Comparison of ENCODE assay signal across 9 cellular contexts in the genomic region with DNA sequence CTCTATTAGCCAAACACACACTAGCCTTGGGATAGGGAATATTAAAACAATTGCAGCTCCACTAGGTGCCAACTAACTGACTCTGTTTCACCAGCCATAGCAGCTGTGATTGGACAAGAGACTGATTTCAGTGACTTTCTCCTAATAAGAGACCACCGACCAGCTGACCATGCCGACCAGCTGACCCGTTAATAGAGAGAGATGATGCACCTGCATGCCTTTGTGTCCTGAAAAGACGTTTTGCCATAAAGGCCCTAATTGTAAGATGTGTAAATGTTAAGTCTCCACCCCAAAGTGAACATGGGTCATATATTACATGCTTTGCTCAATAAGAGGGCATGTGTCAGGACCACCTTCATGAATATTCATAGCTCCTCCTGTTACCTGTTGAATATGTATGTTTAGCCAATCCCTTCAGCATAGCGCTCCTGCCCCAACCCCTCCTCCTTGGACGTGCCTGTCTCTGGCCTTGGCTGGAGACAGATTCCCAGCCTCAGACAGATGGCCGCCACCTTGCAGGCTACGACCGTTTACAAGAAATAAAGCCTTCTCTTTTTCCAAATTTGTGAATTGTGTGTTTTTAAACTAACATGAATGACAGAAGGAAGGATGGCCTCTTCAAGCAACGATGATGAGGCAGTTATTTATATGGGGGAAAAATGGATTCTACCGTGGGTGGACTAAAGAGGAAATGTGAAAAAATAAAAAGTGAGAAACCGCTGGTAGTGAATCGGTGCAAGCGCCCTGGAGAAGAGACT. TPM values are rescaled to one million over a fixed set of nuclear protein-coding genes. Genes with fewer than 3 reads are reported as not detected.
DNase-seq lines count a peak whose midpoint lies in the region; ATAC-seq, FAIRE-seq and TF ChIP-seq lines count a peak whose summit lies in the region.
"Had no signal": no experiment of that assay in that cellular context is flagged by ENCODE, and none has a peak within 500 bp of the region (broad histone marks: within the 10 kb centered on the region; RNA-seq: fewer than 3 reads in every experiment).

No MANE protein-coding gene starts in this region.

- no peak for DNase-seq in CD8-positive, alpha-beta T cell
- peak; percentile 48 for DNase-seq in Jurkat, Clone E6-1 (ENCODE audit: low read depth, low spot score)
- DNase-seq in kidney: peak; percentile 69
- DNase-seq in stimulated activated naive CD8-positive, alpha-beta T cell treated with anti-CD3 and anti-CD28 coated beads, Interleukin-15, amount 100 ng/mL, for 72 hours: peak; percentile 21 to 26
- DNase-seq in SW 1271 (lab: John Stamatoyannopoulos, UW): no peak
- no peak for DNase-seq in HK-2 (ENCODE audit: unreplicated experiment)

- intact Hi-C loops in CD8-positive, alpha-beta T cell (cut with DNase I, micrococcal nuclease): loop anchor here (5.0 to 10.0 kb wide), 8 partner anchors 333 to 1774 kb away; a partner anchor contains a TSS
- intact Hi-C loops in kidney (cut with DNase I): no loop called here

- peaks cover 1% of the 10 kb centered on the region for H3K36me3 ChIP-seq in CD8-positive, alpha-beta T cell (ENCODE audit: insufficient read depth, low read length)
- H3K36me3 ChIP-seq in kidney (ENCODE audit: control insufficient read depth in 1 of 2, insufficient read depth in 2 of 2, low read length in 2 of 2): peaks cover 7 to 9% of the 10 kb centered on the region in 2 donors

- H3K9ac ChIP-seq in kidney (ENCODE audit: low read length in 2 of 2): peak overlapping the region; percentile 8 to 47

- no peak for FAIRE-seq in kidney (lab: Jason Lieb, UNC)
- FAIRE-seq: islet of Langerhans had no signal

- no peaks in the 10 kb centered on the region for H3K9me3 ChIP-seq in CD8-positive, alpha-beta T cell (ENCODE audit: low read length)
- H3K9me3 ChIP-seq in kidney (ENCODE audit: control insufficient read depth in 1 of 2, low read length in 2 of 2): no peaks in the 10 kb centered on the region

- H3K27me3 Mint-ChIP-seq in CD8-positive, alpha-beta T cell (ENCODE audit: low read depth): no peaks in the 10 kb centered on the region
- H3K27me3 Mint-ChIP-seq in stimulated activated naive CD8-positive, alpha-beta T cell treated with anti-CD3 and anti-CD28 coated beads, Interleukin-15, amount 100 ng/mL, for 72 hours: no peaks in the 10 kb centered on the region

- H3K27ac ChIP-seq in CD8-positive, alpha-beta T cell (ENCODE audit: low read depth, low read length): peak overlapping the region; percentile 89
- H3K27ac ChIP-seq in angular gyrus (ENCODE audit: low read depth, low read length) (peak overlapping the region; percentile 62), kidney (ENCODE audit: low read depth in 2 of 2, low read length in 2 of 2) (peak overlapping the region in 1 of 2 donors; percentile 91)

- peaks cover 68% of the 10 kb centered on the region for H3K4me1 Mint-ChIP-seq in CD8-positive, alpha-beta T cell (ENCODE audit: low read depth)
- peaks cover 78% of the 10 kb centered on the region for H3K4me1 Mint-ChIP-seq in stimulated activated naive CD8-positive, alpha-beta T cell treated with anti-CD3 and anti-CD28 coated beads, Interleukin-15, amount 100 ng/mL, for 72 hours

- peak overlapping the region; percentile 94 for H3K4me3 Mint-ChIP-seq in CD8-positive, alpha-beta T cell
- H3K4me3 Mint-ChIP-seq in stimulated activated naive CD8-positive, alpha-beta T cell treated with anti-CD3 and anti-CD28 coated beads, Interleukin-15, amount 100 ng/mL, for 72 hours: peak overlapping the region; percentile 86 to 95

- TF ChIP-seq CTCF in CD8-positive, alpha-beta T cell (IDR thresholded peaks at IDR 0.05): no peak
- no peak for TF ChIP-seq CTCF in kidney (IDR thresholded peaks at IDR 0.05; ENCODE audit: borderline replicate concordance, extremely low read depth, insufficient read depth)

- peak overlapping the region; percentile 95 for H3K27ac Mint-ChIP-seq in CD8-positive, alpha-beta T cell
- H3K27ac Mint-ChIP-seq in stimulated activated naive CD8-positive, alpha-beta T cell treated with anti-CD3 and anti-CD28 coated beads, Interleukin-15, amount 100 ng/mL, for 72 hours: peak overlapping the region; percentile 92 to 97

- peaks cover 34% of the 10 kb centered on the region for H3K36me3 Mint-ChIP-seq in CD8-positive, alpha-beta T cell

- peak overlapping the region; percentile 77 for H3K4me3 ChIP-seq in CD8-positive, alpha-beta T cell (ENCODE audit: low read depth, low read length)
- H3K4me3 ChIP-seq in Jurkat, Clone E6-1 (ENCODE audit: low read length): peak overlapping the region; percentile 85
- H3K4me3 ChIP-seq in kidney (ENCODE audit: low read length in 2 of 2): peak overlapping the region; percentile 80 to 86

- H3K9me3 Mint-ChIP-seq in CD8-positive, alpha-beta T cell: no peaks in the 10 kb centered on the region
- no peaks in the 10 kb centered on the region for H3K9me3 Mint-ChIP-seq in stimulated activated naive CD8-positive, alpha-beta T cell treated with anti-CD3 and anti-CD28 coated beads, Interleukin-15, amount 100 ng/mL, for 72 hours

- peaks cover 44% of the 10 kb centered on the region for H3K4me1 ChIP-seq in CD8-positive, alpha-beta T cell (ENCODE audit: insufficient read depth, low read length)
- H3K4me1 ChIP-seq in kidney (ENCODE audit: control insufficient read depth in 1 of 2, insufficient read depth in 1 of 2, low read depth in 1 of 2, low read length in 2 of 2): peaks cover 18 to 20% of the 10 kb centered on the region in 2 donors

- CTCF ChIA-PET in CD8-positive, alpha-beta T cell (lab: Charles Lee): no interaction called here

- no peaks in the 10 kb centered on the region for H3K27me3 ChIP-seq in CD8-positive, alpha-beta T cell (ENCODE audit: insufficient read depth, low read length)

- no peak for ATAC-seq in CD8-positive, alpha-beta T cell
- no peak for ATAC-seq in stimulated activated naive CD8-positive, alpha-beta T cell treated with anti-CD3 and anti-CD28 coated beads, Interleukin-15, amount 100 ng/mL, for 72 hours
- ATAC-seq in HG03175 (IDR thresholded peaks at IDR 0.05; ENCODE audit: unreplicated experiment): no peak

- POLR2A ChIA-PET in CD8-positive, alpha-beta T cell (lab: Charles Lee): no interaction called here

RNA-seq across cellular contexts. Expression of a gene that starts 1.2 kb away (rescaled TPM):
- 100 to 1,000 TPM; 120 TPM for total RNA-seq in CD8-positive, alpha-beta T cell
- polyA plus RNA-seq in Jurkat, Clone E6-1 (2012; ENCODE audit: insufficient read depth, insufficient read length): 47.8 TPM
- 72.9 TPM for total RNA-seq in kidney
- 34.9 TPM for polyA plus RNA-seq in kidney (ENCODE audit: insufficient read depth, low read depth, low replicate concordance)

RNA-seq across cellular contexts. Expression of a gene that starts 3.6 kb away (rescaled TPM):
- 10 to 100 TPM; 33.9 to 40.0 TPM for total RNA-seq in CD8-positive, alpha-beta T cell
- 84.4 TPM for polyA plus RNA-seq in Jurkat, Clone E6-1 (2012; ENCODE audit: insufficient read depth, insufficient read length)
- 17.8 TPM for total RNA-seq in kidney
- polyA plus RNA-seq in kidney (ENCODE audit: insufficient read depth, low read depth, low replicate concordance): 35.2 TPM

Comparison
In these comparisons a context has a peak if more than half of its experiments do, and no peak if none do; other contexts are left out.
1. DNase-seq: peak in Jurkat, Clone E6-1 (single experiment), kidney (single experiment) and stimulated activated naive CD8-positive, alpha-beta T cell treated with anti-CD3 and anti-CD28 coated beads, Interleukin-15, amount 100 ng/mL, for 72 hours (2 of 2); none in CD8-positive, alpha-beta T cell (0 of 7), SW 1271 (0 of 2) and HK-2 (single experiment).
2. Peak in every context shown above with its lines, with median percentiles within 50 percentile points of each other: H3K4me3 ChIP-seq.